27 cellular contexts compared by ENCODE assay signal in genomic region chr3:100776097-100776729, GRCh38.
"Had no signal": no experiment of that assay in that cellular context is flagged by ENCODE, and none has a peak within 500 bp of the region (broad histone marks: within the 10 kb centered on the region; RNA-seq: fewer than 3 reads in every experiment).

No MANE protein-coding gene starts in this region.

- H3K27me3 Mint-ChIP-seq: activated CD4-positive, alpha-beta memory T cell treated with anti-CD3 and anti-CD28 coated beads for 36 hours; activated CD4-positive, alpha-beta T cell treated with anti-CD3 and anti-CD28 coated beads, Interleukin-2, amount 10 ng/mL, durations not matched to agents 7 days and 5 days; activated naive CD4-positive, alpha-beta T cell treated with anti-CD3 and anti-CD28 coated beads, Interleukin-2, amount 50 U/mL, for 24 hours; brain had no signal

- H3K4me2 ChIP-seq: SK-N-SH had no signal

- H3K9me3 Mint-ChIP-seq: activated CD4-positive, alpha-beta memory T cell treated with anti-CD3 and anti-CD28 coated beads for 36 hours; activated CD4-positive, alpha-beta T cell treated with anti-CD3 and anti-CD28 coated beads, Interleukin-2, amount 10 ng/mL, durations not matched to agents 7 days and 5 days; activated naive CD4-positive, alpha-beta T cell treated with anti-CD3 and anti-CD28 coated beads, Interleukin-2, amount 50 U/mL, for 24 hours; brain had no signal

- H3K4me1 Mint-ChIP-seq: activated CD4-positive, alpha-beta T cell treated with anti-CD3 and anti-CD28 coated beads, Interleukin-2, amount 10 ng/mL, durations not matched to agents 7 days and 5 days; activated naive CD4-positive, alpha-beta T cell treated with anti-CD3 and anti-CD28 coated beads, Interleukin-2, amount 50 U/mL, for 24 hours; brain had no signal

- H3K27me3 ChIP-seq: ascending aorta, cardiac muscle cell, MG63, SJCRH30 had no signal

- H3K27ac Mint-ChIP-seq: activated CD4-positive, alpha-beta memory T cell treated with anti-CD3 and anti-CD28 coated beads for 36 hours; activated CD4-positive, alpha-beta T cell treated with anti-CD3 and anti-CD28 coated beads, Interleukin-2, amount 10 ng/mL, durations not matched to agents 7 days and 5 days; activated naive CD4-positive, alpha-beta T cell treated with anti-CD3 and anti-CD28 coated beads, Interleukin-2, amount 50 U/mL, for 24 hours had no signal

- ATAC-seq: Panc1, Right ventricle myocardium inferior had no signal

- H3K4me3 Mint-ChIP-seq: activated CD4-positive, alpha-beta memory T cell treated with anti-CD3 and anti-CD28 coated beads for 36 hours; activated CD4-positive, alpha-beta T cell treated with anti-CD3 and anti-CD28 coated beads, Interleukin-2, amount 10 ng/mL, durations not matched to agents 7 days and 5 days; activated naive CD4-positive, alpha-beta T cell treated with anti-CD3 and anti-CD28 coated beads, Interleukin-2, amount 50 U/mL, for 24 hours; brain had no signal

- H3K9me3 ChIP-seq: ascending aorta, MG63, SJCRH30, SK-N-SH had no signal

- H3K36me3 Mint-ChIP-seq: activated CD4-positive, alpha-beta memory T cell treated with anti-CD3 and anti-CD28 coated beads for 36 hours; activated naive CD4-positive, alpha-beta T cell treated with anti-CD3 and anti-CD28 coated beads, Interleukin-2, amount 50 U/mL, for 24 hours had no signal

- H3K4me1 ChIP-seq: ascending aorta had no signal

- H3K4me3 ChIP-seq: ascending aorta, cardiac muscle cell, MG63, SJCRH30 had no signal

- DNase-seq: activated CD4-positive, alpha-beta T cell treated with anti-CD3 and anti-CD28 coated beads, Interleukin-2, amount 10 ng/mL, durations not matched to agents 7 days and 5 days; activated CD4-positive, CD25-positive, alpha-beta regulatory T cell; activated CD8-positive, alpha-beta memory T cell treated with anti-CD3 and anti-CD28 coated beads for 24 hours; activated effector memory CD4-positive, alpha-beta T cell treated with Interleukin-2 at 50 U/mL for 16 hours; activated naive CD4-positive, alpha-beta T cell; MG63; MV-4-11; NCI-H1092 treated with DMSO at 0.1 percent for 48 hours; NCI-H1417 treated with DMSO at 0.1 percent for 48 hours; NCI-H1694 treated with DMSO at 0.1 percent for 48 hours; NCI-H2029 treated with DMSO at 0.1 percent for 48 hours; NCI-H510A treated with DMSO at 0.1 percent for 48 hours; NCI-H69; NK-92 treated with Interleukin-12 subunit alpha and Interleukin-12 subunit beta, amount 100 ng/mL, for 24 hours; OCI-M1; RPMI8226; SJCRH30; SK-N-SH; T-helper 1 cell had no signal

- H3K27ac ChIP-seq: ascending aorta, cardiac muscle cell, SJCRH30, VCaP had no signal

- H3K36me3 ChIP-seq: cardiac muscle cell, MG63, SJCRH30 had no signal

- H3K9ac ChIP-seq: SK-N-SH had no signal
